Comparison of ENCODE assay signal across 19 cellular contexts in the genomic region with DNA sequence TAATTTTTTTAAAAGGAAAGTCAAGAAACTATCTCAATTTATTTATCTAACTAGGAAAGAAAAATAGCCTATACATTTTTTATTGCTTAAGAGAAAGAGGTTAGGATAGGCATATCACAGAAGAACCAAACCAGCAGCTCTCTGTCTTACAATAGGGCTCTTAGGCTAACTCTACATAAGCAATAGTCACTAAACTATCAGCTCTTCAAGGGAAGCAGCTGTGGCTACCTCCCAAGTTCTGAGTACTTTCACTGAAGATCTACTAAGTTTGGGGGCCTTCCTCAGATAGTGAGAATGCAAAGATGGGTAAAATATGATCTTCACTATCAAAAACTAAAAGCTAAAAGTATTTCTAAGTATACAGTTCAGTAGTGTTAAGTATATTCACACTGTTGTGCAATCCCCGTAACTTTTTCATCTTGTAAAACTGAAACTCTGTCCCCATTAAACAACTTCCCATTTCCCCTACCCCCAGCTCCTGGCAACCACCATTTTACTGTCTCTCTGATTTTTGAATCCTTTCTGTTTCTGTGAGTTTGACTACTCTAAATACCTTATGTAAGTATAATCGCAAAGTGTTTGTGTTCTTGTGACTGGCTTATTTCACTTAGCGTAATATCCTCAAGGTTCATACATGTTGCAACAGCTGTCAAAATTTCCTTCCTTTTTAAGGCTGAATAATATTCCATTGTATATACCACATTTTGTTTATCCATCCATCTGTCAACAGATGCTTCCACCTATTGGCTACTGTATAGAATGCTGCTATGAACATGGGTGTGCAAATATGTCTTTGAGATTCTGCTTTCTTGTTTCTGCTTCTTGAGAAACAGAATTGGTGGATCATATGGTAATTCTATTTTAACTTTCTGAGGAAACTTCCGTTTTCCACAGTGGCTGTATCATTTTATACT.
DNase-seq lines count a peak whose midpoint lies in the region; ATAC-seq, FAIRE-seq and TF ChIP-seq lines count a peak whose summit lies in the region.
"Had no signal": no experiment of that assay in that cellular context is flagged by ENCODE, and none has a peak within 500 bp of the region (broad histone marks: within the 10 kb centered on the region; RNA-seq: fewer than 3 reads in every experiment).

No MANE protein-coding gene starts in this region.

- CTCF ChIA-PET in activated naive CD4-positive, alpha-beta T cell treated with anti-CD3 and anti-CD28 coated beads, Interleukin-2, amount 10 ng/mL, durations not matched to agents 7 days and 5 days (lab: Charles Lee): no interaction called here

- no peak overlapping the region for H3K4me3 Mint-ChIP-seq in activated naive CD4-positive, alpha-beta T cell treated with anti-CD3 and anti-CD28 coated beads, Interleukin-2, amount 10 ng/mL, durations not matched to agents 7 days and 5 days
- H3K4me3 Mint-ChIP-seq: GM23338, type B pancreatic cell had no signal

- DNase-seq in activated naive CD4-positive, alpha-beta T cell treated with anti-CD3 and anti-CD28 coated beads, Interleukin-2, amount 10 ng/mL, durations not matched to agents 7 days and 5 days: no peak
- no peak for DNase-seq in activated naive CD4-positive, alpha-beta T cell treated with anti-CD3 and anti-CD28 coated beads, Interleukin-2, amount 50 U/mL, for 72 hours (ENCODE audit: low spot score in 2 of 2)
- DNase-seq in NB4 (ENCODE audit: low read depth) (peak; percentile 74), upper lobe of right lung (no peak), G401 (ENCODE audit: low spot score) (no peak)
- DNase-seq: activated CD4-positive, alpha-beta T cell treated with anti-CD3 and anti-CD28 coated beads for 48 hours; dermis blood vessel endothelial cell; EL; left ventricle myocardium superior; NCI-H510A; stimulated activated CD4-positive, alpha-beta T cell treated with anti-CD3 and anti-CD28 coated beads, Interleukin-2, amount 100 ng/mL, for 48 hours had no signal

- TF ChIP-seq CTCF in NB4 (IDR thresholded peaks at IDR 0.05; ENCODE audit: low read depth, low read length) (no peak), upper lobe of right lung (IDR thresholded peaks at IDR 0.05) (no peak)

- H3K9me3 Mint-ChIP-seq in activated naive CD4-positive, alpha-beta T cell treated with anti-CD3 and anti-CD28 coated beads, Interleukin-2, amount 10 ng/mL, durations not matched to agents 7 days and 5 days: peaks cover 2% of the 10 kb centered on the region
- H3K9me3 Mint-ChIP-seq in activated naive CD4-positive, alpha-beta T cell treated with anti-CD3 and anti-CD28 coated beads, Interleukin-2, amount 50 U/mL, for 72 hours: peaks cover 0 to 21% of the 10 kb centered on the region in 2 donors
- H3K9me3 Mint-ChIP-seq: GM23338, type B pancreatic cell had no signal

- peak overlapping the region; percentile 1 for H3K27ac Mint-ChIP-seq in activated naive CD4-positive, alpha-beta T cell treated with anti-CD3 and anti-CD28 coated beads, Interleukin-2, amount 10 ng/mL, durations not matched to agents 7 days and 5 days
- no peak overlapping the region for H3K27ac Mint-ChIP-seq in activated naive CD4-positive, alpha-beta T cell treated with anti-CD3 and anti-CD28 coated beads, Interleukin-2, amount 50 U/mL, for 72 hours
- H3K27ac Mint-ChIP-seq: GM23338, type B pancreatic cell had no signal

- in situ Hi-C loops in G401 (cut with HindIII; ENCODE audit: low sequenced_read_pairs): no loop called here

- FAIRE-seq in TTC549 (lab: Jason Lieb, UNC): peak; percentile 20
- FAIRE-seq: bronchial epithelial cell had no signal

- no peaks in the 10 kb centered on the region for H3K36me3 ChIP-seq in upper lobe of right lung

- no peak overlapping the region for H3K27ac ChIP-seq in upper lobe of right lung

- no peaks in the 10 kb centered on the region for H3K9me3 ChIP-seq in upper lobe of right lung

- no peak overlapping the region for H3K4me3 ChIP-seq in NB4 (ENCODE audit: low read depth, low read length)
- H3K4me3 ChIP-seq in upper lobe of right lung: no peak overlapping the region
- H3K4me3 ChIP-seq: GM23338, skin epidermis had no signal

- intact Hi-C loops in upper lobe of right lung (cut with DNase I): no loop called here

- no peak for ATAC-seq in activated naive CD4-positive, alpha-beta T cell treated with anti-CD3 and anti-CD28 coated beads, Interleukin-2, amount 50 U/mL, for 72 hours
- ATAC-seq in upper lobe of right lung (peak; percentile 42), GM21390 (IDR thresholded peaks at IDR 0.05; ENCODE audit: unreplicated experiment) (no peak), GM19463 (IDR thresholded peaks at IDR 0.05; ENCODE audit: unreplicated experiment) (no peak)
- ATAC-seq: GM23338, left ventricle myocardium superior, Right ventricle myocardium inferior had no signal

- peaks cover 10% of the 10 kb centered on the region for H3K36me3 Mint-ChIP-seq in activated naive CD4-positive, alpha-beta T cell treated with anti-CD3 and anti-CD28 coated beads, Interleukin-2, amount 10 ng/mL, durations not matched to agents 7 days and 5 days
- peaks cover 7 to 22% of the 10 kb centered on the region in 2 donors for H3K36me3 Mint-ChIP-seq in activated naive CD4-positive, alpha-beta T cell treated with anti-CD3 and anti-CD28 coated beads, Interleukin-2, amount 50 U/mL, for 72 hours

- TF ChIP-seq POLR2A in NB4 (IDR thresholded peaks at IDR 0.05; ENCODE audit: extremely low read depth, insufficient read length): no peak

- no peaks in the 10 kb centered on the region for H3K27me3 Mint-ChIP-seq in activated naive CD4-positive, alpha-beta T cell treated with anti-CD3 and anti-CD28 coated beads, Interleukin-2, amount 10 ng/mL, durations not matched to agents 7 days and 5 days
- H3K27me3 Mint-ChIP-seq: type B pancreatic cell had no signal

- H3K27me3 ChIP-seq in upper lobe of right lung: no peaks in the 10 kb centered on the region

- no peaks in the 10 kb centered on the region for H3K4me1 ChIP-seq in upper lobe of right lung

- H3K4me1 Mint-ChIP-seq in activated naive CD4-positive, alpha-beta T cell treated with anti-CD3 and anti-CD28 coated beads, Interleukin-2, amount 10 ng/mL, durations not matched to agents 7 days and 5 days: no peaks in the 10 kb centered on the region
